In genomic region chr14:74546416-74546815, GRCh38 we compare ENCODE assay signal across 17 cellular contexts.
"Had no signal": no experiment of that assay in that cellular context is flagged by ENCODE, and none has a peak within 500 bp of the region (broad histone marks: within the 10 kb centered on the region; RNA-seq: fewer than 3 reads in every experiment).

No MANE protein-coding gene starts in this region.

- DNase-seq: activated CD4-positive, alpha-beta T cell treated with anti-CD3 and anti-CD28 coated beads, Interleukin-2, amount 50 U/mL, for 48 hours; activated CD8-positive, alpha-beta memory T cell treated with anti-CD3 and anti-CD28 coated beads, Interleukin-2, amount 10 ng/mL, durations not matched to agents 7 days and 5 days; activated naive CD4-positive, alpha-beta T cell; activated naive CD8-positive, alpha-beta T cell treated with anti-CD3 and anti-CD28 coated beads for 36 hours; amygdala; gastrocnemius medialis; head of caudate nucleus; naive thymus-derived CD4-positive, alpha-beta T cell; retina; stimulated activated CD4-positive, alpha-beta T cell treated with anti-CD3 and anti-CD28 coated beads, Interleukin-2, amount 100 ng/mL, for 24 hours; stimulated activated naive CD8-positive, alpha-beta T cell treated with anti-CD3 and anti-CD28 coated beads, Interleukin-15, Interleukin-2, amounts not matched to agents 100 U/mL and 50 U/mL, for 24 hours; substantia nigra; transverse colon had no signal

- ATAC-seq: activated CD8-positive, alpha-beta memory T cell treated with anti-CD3 and anti-CD28 coated beads, Interleukin-2, amount 10 ng/mL, durations not matched to agents 7 days and 5 days; activated T-helper 17 cell treated with anti-CD3 and anti-CD28 coated beads, Interleukin-2, amount 50 U/mL, for 72 hours; gastrocnemius medialis; mucosa of descending colon; naive thymus-derived CD4-positive, alpha-beta T cell; stimulated activated naive CD8-positive, alpha-beta T cell treated with anti-CD3 and anti-CD28 coated beads, Interleukin-15, Interleukin-2, amounts not matched to agents 100 U/mL and 50 U/mL, for 24 hours had no signal

- FAIRE-seq: endometrium had no signal

- H3K4me1 ChIP-seq: transverse colon had no signal

- H3K27ac ChIP-seq: gastrocnemius medialis, transverse colon had no signal

- H3K27me3 ChIP-seq: gastrocnemius medialis, transverse colon had no signal

- H3K4me3 ChIP-seq: coronary artery, gastrocnemius medialis, mucosa of descending colon, transverse colon had no signal

- H3K9me3 ChIP-seq: gastrocnemius medialis, mucosa of descending colon, transverse colon had no signal

- H3K36me3 ChIP-seq: gastrocnemius medialis, transverse colon had no signal
